ENCODE assay signal across 9 cellular contexts in the genomic region with DNA sequence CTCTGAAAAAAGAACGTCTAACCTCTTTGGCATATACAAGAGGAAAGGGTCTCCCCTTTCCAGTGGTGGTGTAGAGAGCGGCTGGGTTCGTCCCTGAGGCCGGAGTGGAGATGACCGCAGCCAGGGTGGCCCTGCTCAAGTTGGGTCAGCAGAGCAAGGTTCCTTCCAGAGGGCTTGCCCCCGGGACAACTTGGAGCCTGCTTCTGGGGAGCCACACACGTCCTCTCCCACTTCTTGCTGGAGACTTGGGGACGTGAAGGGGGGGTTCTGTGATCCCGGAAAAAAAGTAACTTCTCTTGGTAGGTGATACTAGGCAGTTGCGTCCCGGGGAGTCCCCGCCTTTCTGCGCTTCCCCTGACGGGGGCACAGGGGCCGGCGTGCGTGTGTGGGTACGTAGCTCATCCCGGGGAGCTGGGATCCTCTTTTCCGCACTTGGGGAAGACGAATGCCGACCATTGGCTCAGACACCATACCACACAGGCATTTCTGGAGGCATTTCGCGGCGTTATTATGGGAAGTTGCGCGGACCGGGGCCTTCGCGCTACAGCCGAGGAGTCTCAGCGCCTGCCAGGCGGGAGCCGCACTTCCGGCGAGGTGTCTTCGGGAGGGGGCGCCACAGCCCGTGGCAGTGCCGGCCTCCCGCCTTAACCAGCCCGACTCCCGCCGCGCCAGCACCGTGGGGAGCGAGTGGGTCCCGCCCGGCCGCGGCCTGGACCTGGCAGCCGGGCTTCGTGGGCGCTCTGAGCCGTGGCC. TPM values are rescaled to one million over a fixed set of nuclear protein-coding genes. Genes with fewer than 3 reads are reported as not detected.
DNase-seq lines count a peak whose midpoint lies in the region; TF ChIP-seq lines count a peak whose summit lies in the region.
"Had no signal": no experiment of that assay in that cellular context is flagged by ENCODE, and none has a peak within 500 bp of the region (broad histone marks: within the 10 kb centered on the region; RNA-seq: fewer than 3 reads in every experiment).

No MANE protein-coding gene starts in this region.

- H2BK15ac ChIP-seq in mesenchymal stem cell (ENCODE audit: low read depth, poor library complexity, severe bottlenecking): no peak overlapping the region

- H3K4me2 ChIP-seq in mesenchymal stem cell (ENCODE audit: low read length, poor library complexity, severe bottlenecking): peak overlapping the region; percentile 99

- no peak overlapping the region for H3K14ac ChIP-seq in mesenchymal stem cell (ENCODE audit: low read length in 2 of 2)

- H3K9ac ChIP-seq in mesenchymal stem cell (ENCODE audit: low read length): peak overlapping the region; percentile 51

- no peak overlapping the region for H4K91ac ChIP-seq in mesenchymal stem cell (ENCODE audit: low read length)

- H3K27me3 ChIP-seq in mesenchymal stem cell (ENCODE audit: control insufficient read depth in 1 of 2, insufficient read depth in 1 of 2, low read length in 2 of 2): peaks cover 70 to 82% of the 10 kb centered on the region in 2 experiments
- peaks cover 95% of the 10 kb centered on the region for H3K27me3 ChIP-seq in transverse colon

- no peak overlapping the region for H2BK120ac ChIP-seq in mesenchymal stem cell (ENCODE audit: low read depth, low read length)

- H3K36me3 ChIP-seq in mesenchymal stem cell (ENCODE audit: control insufficient read depth in 1 of 2, insufficient read depth in 2 of 2, low read depth in 1 of 2, low read length in 2 of 2) (no peaks in the 10 kb centered on the region), transverse colon (no peaks in the 10 kb centered on the region)

- in situ Hi-C loops in transverse colon (cut with MboI; ENCODE audit: low pct_ligation_motif_present in 1 of 4, low pct_unique_long_range_greater_than_20kb in 1 of 4, low sequenced_read_pairs in 3 of 4): loop anchor here in 2 of 4 donors (10.0 to 25.0 kb wide), 2 partner anchors 288 to 290 kb away; no protein-coding TSS in a partner anchor

- no peak overlapping the region for H2AK5ac ChIP-seq in mesenchymal stem cell (ENCODE audit: low read length, severe bottlenecking)

- H3K27ac ChIP-seq in mesenchymal stem cell (ENCODE audit: low read length, poor library complexity, severe bottlenecking) (no peak overlapping the region), transverse colon (no peak overlapping the region)

- H3K4me1 ChIP-seq in mesenchymal stem cell (ENCODE audit: control insufficient read depth, insufficient read depth, low read depth, low read length) (peaks cover 17% of the 10 kb centered on the region), transverse colon (peaks cover 9 to 19% (median 17%) of the 10 kb centered on the region in 4 donors)

- peak overlapping the region in 1 of 2 experiments; percentile 77 for H3K23ac ChIP-seq in mesenchymal stem cell (ENCODE audit: low read length in 2 of 2)

- TF ChIP-seq EP300 in transverse colon (IDR thresholded peaks at IDR 0.05; ENCODE audit: low read depth): no peak

- no peaks in the 10 kb centered on the region for H3K79me1 ChIP-seq in mesenchymal stem cell (replicated peaks; ENCODE audit: low read length, poor library complexity, severe bottlenecking)

- TF ChIP-seq CTCF in transverse colon (IDR thresholded peaks at IDR 0.05): peak in 1 of 5 experiments; percentile 17

- intact Hi-C loops in transverse colon (cut with DNase I; ENCODE audit: low total_unique reads): no loop called here

- H3K18ac ChIP-seq in mesenchymal stem cell (ENCODE audit: low read depth in 1 of 2, low read length in 2 of 2): peak overlapping the region in 1 of 2 experiments; percentile 72

- H2AFZ ChIP-seq in mesenchymal stem cell (ENCODE audit: low read depth, low read length): no peak overlapping the region

- H2BK12ac ChIP-seq in mesenchymal stem cell (ENCODE audit: low read length in 2 of 2): no peak overlapping the region

- no peak overlapping the region for H4K8ac ChIP-seq in mesenchymal stem cell (ENCODE audit: low read length)

- H3K9me3 ChIP-seq in mesenchymal stem cell (ENCODE audit: control insufficient read depth, low read length) (no peaks in the 10 kb centered on the region), transverse colon (no peaks in the 10 kb centered on the region)

- no peak overlapping the region for H2BK5ac ChIP-seq in mesenchymal stem cell (ENCODE audit: low read depth, low read length, poor library complexity, severe bottlenecking)

- WGBS in mesenchymal stem cell: 7% methylated on average over 51 of the region's 55 CpGs
- 13 to 20% methylated on average over 1 to 40 of the region's 55 CpGs for WGBS in transverse colon (ENCODE audit: low coverage in 1 of 2), 2 donors

- TF ChIP-seq POLR2A in transverse colon (IDR thresholded peaks at IDR 0.05): no peak

- H3K4me3 ChIP-seq in mesenchymal stem cell (ENCODE audit: insufficient read depth in 1 of 2, low read depth in 1 of 2, low read length in 2 of 2) (peak overlapping the region; percentile 63 to 76), transverse colon (peak overlapping the region in 3 of 4 donors; percentile 20 to 49 (median 42))

- no peak overlapping the region for H3K4ac ChIP-seq in mesenchymal stem cell (ENCODE audit: low read depth in 1 of 2, low read length in 2 of 2)

- DNase-seq in activated CD4-positive, alpha-beta T cell treated with anti-CD3 and anti-CD28 coated beads for 48 hours: peak; percentile 8
- no peak for DNase-seq in activated CD4-positive, alpha-beta T cell treated with anti-CD3 and anti-CD28 coated beads, Interleukin-2, amount 50 U/mL, for 1 hour
- DNase-seq in ecto neural progenitor cell (ENCODE audit: low spot score) (peak; percentile 64), mesenchymal stem cell (no peak), transverse colon (no peak), activated gamma-delta T cell treated with Interleukin-2 at 50 U/mL for 16 hours (no peak), GM19238 (ENCODE audit: insufficient read length, low spot score) (no peak)
- DNase-seq in effector CD4-positive, alpha-beta T cell: no peak
- DNase-seq: activated CD4-positive, alpha-beta T cell treated with anti-CD3 and anti-CD28 coated beads, Interleukin-2, amount 50 U/mL, for 4 hours had no signal

RNA-seq across cellular contexts. Expression of a gene that starts 14.8 kb away (rescaled TPM):
- 0.91 TPM for polyA plus RNA-seq in mesenchymal stem cell (2013, experiment 1 of 2)
- 0.92 TPM for polyA plus RNA-seq in mesenchymal stem cell (2013, experiment 2 of 2)
- total RNA-seq in transverse colon: under 1 TPM in 1 of 4 donors, not detected in 3; 0.79 TPM

Comparison
In these comparisons a context has a peak if more than half of its experiments do, and no peak if none do; other contexts are left out.
1. DNase-seq: peak in activated CD4-positive, alpha-beta T cell treated with anti-CD3 and anti-CD28 coated beads for 48 hours (single experiment) and ecto neural progenitor cell (single experiment); none in activated CD4-positive, alpha-beta T cell treated with anti-CD3 and anti-CD28 coated beads, Interleukin-2, amount 50 U/mL, for 1 hour (single experiment), mesenchymal stem cell (single experiment), transverse colon (single experiment), effector CD4-positive, alpha-beta T cell (single experiment), activated gamma-delta T cell treated with Interleukin-2 at 50 U/mL for 16 hours (single experiment) and GM19238 (single experiment).